Comparison of ENCODE assay signal across 8 cellular contexts in genomic region chr9:133375724-133376654, GRCh38. TPM values are rescaled to one million over a fixed set of nuclear protein-coding genes. Genes with fewer than 3 reads are reported as not detected.
DNase-seq lines count a peak whose midpoint lies in the region; ATAC-seq and TF ChIP-seq lines count a peak whose summit lies in the region.

Gene STKLD1, plus strand, starts transcription at chr9:133376366. Its CDS starts 108 bp downstream, at chr9:133376474.
Gene SURF4, minus strand, starts transcription at chr9:133376060. Its CDS starts 91 bp downstream, at chr9:133375969.

- CTCF ChIA-PET in Calu3 (lab: Charles Lee), result no interaction called here

- peak; percentile 85 for ATAC-seq in GM21447 (IDR thresholded peaks at IDR 0.05; ENCODE audit: unreplicated experiment)

- peaks cover 32% of the 10 kb centered on the region for H3K36me3 Mint-ChIP-seq in Calu3 (ENCODE audit: insufficient read depth, unreplicated experiment)

- BruUV-seq in Calu3 (replicated peaks; lab: Mats Ljungman, UMichigan), result no TSS peak

- no peaks in the 10 kb centered on the region for H3K27me3 Mint-ChIP-seq in Calu3 (ENCODE audit: unreplicated experiment)

- H3K9ac ChIP-seq in HUES48 (ENCODE audit: low read depth, low read length) (peak within 1 kb of the TSS; percentile 91), endocrine pancreas (ENCODE audit: control insufficient read depth, insufficient read depth, low read length) (peak within 1 kb of the TSS; percentile 87)

- H3K9me3 ChIP-seq in HUES48 (ENCODE audit: control insufficient read depth, insufficient read depth, low read length), result no peaks in the 10 kb centered on the region
- no peaks in the 10 kb centered on the region for H3K9me3 ChIP-seq in endocrine pancreas (ENCODE audit: control insufficient read depth, low read length)
- H3K9me3 ChIP-seq in mesodermal cell (ENCODE audit: control insufficient read depth, low read length), result no peaks in the 10 kb centered on the region

- H3K4me3 Mint-ChIP-seq in Calu3 (ENCODE audit: low read depth, unreplicated experiment), result peak within 1 kb of the TSS; percentile 89

- peak within 1 kb of the TSS; percentile 88 for H3K27ac Mint-ChIP-seq in Calu3 (ENCODE audit: unreplicated experiment)

- peaks cover 9% of the 10 kb centered on the region for H3K4me1 Mint-ChIP-seq in Calu3 (ENCODE audit: low read depth, unreplicated experiment)

- peak within 1 kb of the TSS; percentile 86 for H3K27ac ChIP-seq in HUES48 (ENCODE audit: low read depth, low read length)
- peak within 1 kb of the TSS; percentile 99 for H3K27ac ChIP-seq in mesodermal cell (ENCODE audit: low read depth, low read length, severe bottlenecking)

- H3K27me3 ChIP-seq in HUES48 (ENCODE audit: control insufficient read depth, insufficient read depth, low read length), result peaks cover 8% of the 10 kb centered on the region; the same call in 1 of the 2 replicates
- H3K27me3 ChIP-seq in endocrine pancreas (ENCODE audit: control insufficient read depth, insufficient read depth, low read length), result no peaks in the 10 kb centered on the region

- H3K36me3 ChIP-seq in HUES48 (ENCODE audit: control insufficient read depth, insufficient read depth, low read length) (peaks cover 25% of the 10 kb centered on the region), endocrine pancreas (ENCODE audit: control insufficient read depth, insufficient read depth, low read length) (no peaks in the 10 kb centered on the region), mesodermal cell (ENCODE audit: control insufficient read depth, insufficient read depth, low read length) (peaks cover 34% of the 10 kb centered on the region)

- H3K4me1 ChIP-seq in HUES48 (ENCODE audit: control insufficient read depth, insufficient read depth, low read length) (peaks cover 6% of the 10 kb centered on the region; the same call in 1 of the 2 replicates), endocrine pancreas (ENCODE audit: control insufficient read depth, insufficient read depth, low read length) (no peaks in the 10 kb centered on the region), mesodermal cell (ENCODE audit: control insufficient read depth, insufficient read depth, low read length, poor library complexity, severe bottlenecking) (peaks cover 7% of the 10 kb centered on the region)

- DNase-seq in Calu3 (peak; percentile 93), NOMO-1 treated with dmso at 0.1 percent for 144 hours (lab: John Stamatoyannopoulos, UW; ENCODE audit: unreplicated experiment) (peak; percentile 94)
- peak; percentile 66 for DNase-seq in activated CD8-positive, alpha-beta memory T cell treated with anti-CD3 and anti-CD28 coated beads, Interleukin-2, amount 50 U/mL, for 1 hour (ENCODE audit: extremely low read depth)
- DNase-seq in stimulated activated CD8-positive, alpha-beta memory T cell treated with anti-CD3 and anti-CD28 coated beads, Interleukin-15, amount 100 ng/mL, for 1 hour (ENCODE audit: low read depth), result peak; percentile 90

- no peak for TF ChIP-seq CTCF in Calu3 (IDR thresholded peaks at IDR 0.05; ENCODE audit: unreplicated experiment)

- peak within 1 kb of the TSS; percentile 96 for H3K4me3 ChIP-seq in HUES48 (ENCODE audit: low read depth, low read length)
- peak within 1 kb of the TSS; percentile 96 for H3K4me3 ChIP-seq in endocrine pancreas (ENCODE audit: control insufficient read depth, insufficient read depth, low read length)
- H3K4me3 ChIP-seq in mesodermal cell (ENCODE audit: extremely low read depth, insufficient read depth, low read length, poor library complexity, severe bottlenecking), result peak within 1 kb of the TSS; percentile 87

- intact Hi-C loops in Calu3 (cut with micrococcal nuclease; ENCODE audit: unreplicated experiment), result loop anchor here (2.0 kb wide), 1 partner anchor 19 kb away; the partner anchor contains the start of genes SURF1 and SURF2

- WGBS in mesodermal cell (ENCODE audit: insufficient coverage in 2 of 2), 2 experiments, result 2 to 3% methylated on average over 80 to 109 of the region's 120 CpGs

- no peaks in the 10 kb centered on the region for H3K9me3 Mint-ChIP-seq in Calu3 (ENCODE audit: low read depth, unreplicated experiment)

RNA-seq across cellular contexts. Expression of gene STKLD1, which starts in this region (rescaled TPM):
- total RNA-seq in Calu3 (2022), result 0.71 and 0.94 TPM in 2 replicates
- 0.63 TPM for polyA plus RNA-seq in mesodermal cell (2013, experiment 1 of 2)
- polyA plus RNA-seq in mesodermal cell (2013, experiment 2 of 2), result 0.56 TPM

RNA-seq across cellular contexts. Expression of gene SURF4, which starts in this region (rescaled TPM):
- total RNA-seq in Calu3 (2022), result 128 and 129 TPM in 2 replicates
- 194 TPM for polyA plus RNA-seq in mesodermal cell (2013, experiment 1 of 2)
- polyA plus RNA-seq in mesodermal cell (2013, experiment 2 of 2), result 173 TPM

Comparison
In these comparisons a context has a peak if more than half of its experiments do, and no peak if none do; other contexts are left out.
1. Peak in every context shown above with its lines: DNase-seq, ATAC-seq, H3K4me3 ChIP-seq and H3K27ac ChIP-seq.